Comparison of ENCODE assay signal across 8 cellular contexts in the genomic region with DNA sequence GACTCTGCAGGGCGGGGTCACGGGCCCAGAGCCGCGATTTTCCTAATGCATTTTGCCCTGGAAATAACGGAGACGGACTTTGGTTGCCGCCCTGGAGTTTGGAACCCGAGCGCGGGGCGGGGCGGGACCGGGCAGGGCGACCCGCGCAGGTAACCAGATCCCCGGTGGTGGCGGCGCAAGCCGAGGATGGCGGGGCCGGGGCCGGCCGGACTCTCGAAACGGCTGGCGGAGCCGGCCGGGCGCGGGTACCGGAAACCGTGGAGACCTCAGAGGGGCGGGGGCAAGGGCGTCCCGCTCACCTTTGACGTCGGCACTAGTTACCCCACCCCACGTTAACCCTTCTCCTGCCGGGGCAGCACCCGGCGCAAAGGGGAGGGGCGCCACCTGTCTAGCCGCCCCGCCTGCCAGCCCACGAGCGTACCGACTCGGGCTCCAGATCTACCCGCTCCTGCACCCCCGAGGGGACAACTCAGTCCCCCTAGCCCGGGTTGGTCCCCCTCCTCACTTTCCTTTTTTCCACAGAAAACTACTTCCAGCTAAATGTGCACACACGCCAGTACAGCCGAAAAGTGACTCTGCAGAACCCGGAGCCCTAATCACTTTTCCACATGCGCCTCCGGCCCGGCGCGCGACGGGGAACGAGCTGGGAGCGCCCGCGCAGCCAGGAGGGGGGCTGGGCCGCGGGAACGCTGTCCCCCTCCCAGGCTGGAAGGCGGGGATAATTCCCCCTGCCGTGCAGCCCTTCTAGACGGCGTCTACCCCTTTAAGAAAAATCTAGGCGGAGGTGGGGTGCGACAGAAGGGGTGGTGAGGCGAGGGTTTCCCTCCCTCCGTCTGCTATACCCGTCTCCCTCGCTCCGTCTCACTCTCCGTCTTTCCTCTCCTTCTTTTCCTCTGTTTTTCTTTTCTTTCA. TPM values are rescaled to one million over a fixed set of nuclear protein-coding genes. Genes with fewer than 3 reads are reported as not detected.
DNase-seq lines count a peak whose midpoint lies in the region; ATAC-seq lines count a peak whose summit lies in the region.

No MANE protein-coding gene starts in this region.

- peak; percentile 21 to 24 for ATAC-seq in naive thymus-derived CD8-positive, alpha-beta T cell
- ATAC-seq in HG03442 (IDR thresholded peaks at IDR 0.05; ENCODE audit: unreplicated experiment) (no peak), HG03135 (IDR thresholded peaks at IDR 0.05; ENCODE audit: unreplicated experiment) (no peak)

- H3K4me3 ChIP-seq in SK-N-MC, result peak overlapping the region; percentile 80

- peak overlapping the region in 1 of 10 donors; percentile 43 for H3K27ac Mint-ChIP-seq in naive thymus-derived CD8-positive, alpha-beta T cell

- H3K9me3 Mint-ChIP-seq in naive thymus-derived CD8-positive, alpha-beta T cell, result peaks cover 0 to 7% (median 0%) of the 10 kb centered on the region in 9 donors

- peak overlapping the region; percentile 72 for H3K9ac ChIP-seq in SK-N-MC (ENCODE audit: insufficient read length)

- H3K9me3 ChIP-seq in SK-N-MC (ENCODE audit: low read depth, low read length), result no peaks in the 10 kb centered on the region

- peaks cover 23 to 56% (median 40%) of the 10 kb centered on the region in 4 donors for H3K4me1 Mint-ChIP-seq in naive thymus-derived CD8-positive, alpha-beta T cell

- H3K27me3 Mint-ChIP-seq in naive thymus-derived CD8-positive, alpha-beta T cell, result peaks cover 25 to 70% (median 56%) of the 10 kb centered on the region in 5 donors

- DNase-seq in activated naive CD4-positive, alpha-beta T cell treated with Interleukin-2 at 50 U/mL for 16 hours, result peak; percentile 2
- no peak for DNase-seq in activated naive CD4-positive, alpha-beta T cell treated with anti-CD3 and anti-CD28 coated beads, Interleukin-2, amount 50 U/mL, for 16 hours
- DNase-seq in SK-N-MC (ENCODE audit: low read depth, low spot score) (peak; percentile 28), epidermal melanocyte (ENCODE audit: insufficient read length, low spot score) (peak; percentile 76), superior temporal gyrus (ENCODE audit: extremely low spot score) (no peak)
- DNase-seq in naive thymus-derived CD8-positive, alpha-beta T cell, result peak in 1 of 10 donors; percentile 14

- POLR2A ChIA-PET in naive thymus-derived CD8-positive, alpha-beta T cell (lab: Charles Lee), result no interaction called here

- peaks cover 0 to 7% (median 0%) of the 10 kb centered on the region in 3 donors for H3K36me3 Mint-ChIP-seq in naive thymus-derived CD8-positive, alpha-beta T cell

- H3K4me3 Mint-ChIP-seq in naive thymus-derived CD8-positive, alpha-beta T cell, result peak overlapping the region; percentile 69 to 88 (median 82)

- H3K27ac ChIP-seq in SK-N-MC, result peak overlapping the region; percentile 60

- H3K36me3 ChIP-seq in SK-N-MC (ENCODE audit: insufficient read depth, low read length), result no peaks in the 10 kb centered on the region

RNA-seq across cellular contexts. Expression of a gene that starts 2.7 kb away (rescaled TPM):
- total RNA-seq in naive thymus-derived CD8-positive, alpha-beta T cell, result not detected
- polyA plus RNA-seq in naive thymus-derived CD8-positive, alpha-beta T cell, result not detected

Comparison
In these comparisons a context has a peak if more than half of its experiments do, and no peak if none do; other contexts are left out.
1. DNase-seq: peak in activated naive CD4-positive, alpha-beta T cell treated with Interleukin-2 at 50 U/mL for 16 hours (single experiment), SK-N-MC (single experiment) and epidermal melanocyte (single experiment); none in activated naive CD4-positive, alpha-beta T cell treated with anti-CD3 and anti-CD28 coated beads, Interleukin-2, amount 50 U/mL, for 16 hours (single experiment) and superior temporal gyrus (single experiment).
2. ATAC-seq: peak in naive thymus-derived CD8-positive, alpha-beta T cell (2 of 2); none in HG03442 (single experiment) and HG03135 (single experiment).